Comparison of ENCODE assay signal across 26 cellular contexts in genomic region chr7:31816810-31817209, GRCh38.
"Had no signal": no experiment of that assay in that cellular context is flagged by ENCODE, and none has a peak within 500 bp of the region (broad histone marks: within the 10 kb centered on the region; RNA-seq: fewer than 3 reads in every experiment).

No MANE protein-coding gene starts in this region.

- H3K27me3 Mint-ChIP-seq: naive thymus-derived CD4-positive, alpha-beta T cell; progenitor cell of endocrine pancreas; stimulated activated naive B cell treated with anti-CD40 and anti-IgM and Interleukin-4, amounts not matched to agents 10 μg/mL and 1 μg/mL and 100 μg/mL, for 72 hours had no signal

- DNase-seq: hypothalamus; immature natural killer cell; islet precursor cell; left ventricle myocardium inferior; midbrain; mucosa of descending colon; naive thymus-derived CD4-positive, alpha-beta T cell; ovary; right lobe of liver; stimulated activated CD4-positive, alpha-beta T cell treated with anti-CD3 and anti-CD28 coated beads, Interleukin-12 subunit alpha, Interleukin-12 subunit beta, amount 100 ng/mL, for 4 hours; stimulated activated CD4-positive, alpha-beta T cell treated with anti-CD3 and anti-CD28 coated beads, Interleukin-15, amount 100 ng/mL, for 24 hours; stimulated activated CD4-positive, alpha-beta T cell treated with anti-CD3 and anti-CD28 coated beads, Interleukin-2, amount 100 ng/mL, for 24 hours; stimulated activated CD4-positive, alpha-beta T cell treated with anti-CD3 and anti-CD28 coated beads, Interleukin-4, amount 100 ng/mL, for 1 hour; stimulated activated naive B cell treated with anti-CD40 and anti-IgM and Interleukin-4, amounts not matched to agents 10 μg/mL and 1 μg/mL and 100 μg/mL, for 72 hours; stimulated activated naive CD8-positive, alpha-beta T cell treated with anti-CD3 and anti-CD28 coated beads, Interleukin-15, Interleukin-2, amounts not matched to agents 100 U/mL and 50 U/mL, for 24 hours; stomach; testis; thyroid gland; transverse colon; upper lobe of left lung had no signal

- H3K4me1 ChIP-seq: right atrium auricular region, right lobe of liver, stomach, testis, thyroid gland, transverse colon, vagina had no signal

- H3K4me3 Mint-ChIP-seq: immature natural killer cell; naive thymus-derived CD4-positive, alpha-beta T cell; natural killer cell treated with Interleukin-12 subunit alpha and Interleukin-12 subunit beta and Interleukin-15 and Interleukin-18, amount 100 ng/mL, for 72 hours; stimulated activated naive B cell treated with anti-CD40 and anti-IgM and Interleukin-4, amounts not matched to agents 10 μg/mL and 1 μg/mL and 100 μg/mL, for 72 hours had no signal

- H3K9me3 Mint-ChIP-seq: stimulated activated naive B cell treated with anti-CD40 and anti-IgM and Interleukin-4, amounts not matched to agents 10 μg/mL and 1 μg/mL and 100 μg/mL, for 72 hours had no signal

- ATAC-seq: mucosa of descending colon; naive thymus-derived CD4-positive, alpha-beta T cell; natural killer cell treated with Interleukin-12 subunit alpha and Interleukin-12 subunit beta and Interleukin-15 and Interleukin-18, amount 100 ng/mL, for 72 hours; right lobe of liver; stimulated activated naive B cell treated with anti-CD40 and anti-IgM and Interleukin-4, amounts not matched to agents 10 μg/mL and 1 μg/mL and 100 μg/mL, for 72 hours; stimulated activated naive CD8-positive, alpha-beta T cell treated with anti-CD3 and anti-CD28 coated beads, Interleukin-15, Interleukin-2, amounts not matched to agents 100 U/mL and 50 U/mL, for 24 hours had no signal

- H3K27ac ChIP-seq: left ventricle myocardium inferior, ovary, right atrium auricular region, right lobe of liver, skin epidermis, stomach, testis, thyroid gland, transverse colon, upper lobe of left lung, vagina had no signal

- H3K27ac Mint-ChIP-seq: immature natural killer cell; naive thymus-derived CD4-positive, alpha-beta T cell; natural killer cell treated with Interleukin-12 subunit alpha and Interleukin-12 subunit beta and Interleukin-15 and Interleukin-18, amount 100 ng/mL, for 72 hours; progenitor cell of endocrine pancreas; stimulated activated naive B cell treated with anti-CD40 and anti-IgM and Interleukin-4, amounts not matched to agents 10 μg/mL and 1 μg/mL and 100 μg/mL, for 72 hours had no signal

- H3K36me3 ChIP-seq: ovary, right lobe of liver, thyroid gland, transverse colon, upper lobe of left lung, vagina had no signal

- H3K9me3 ChIP-seq: left ventricle myocardium inferior, mucosa of descending colon, ovary, right atrium auricular region, right lobe of liver, stomach, testis, thyroid gland, transverse colon, upper lobe of left lung, vagina had no signal

- H3K4me1 Mint-ChIP-seq: immature natural killer cell; naive thymus-derived CD4-positive, alpha-beta T cell had no signal

- H3K27me3 ChIP-seq: ovary, right atrium auricular region, right lobe of liver, stomach, testis, thyroid gland, transverse colon, upper lobe of left lung, vagina had no signal

- H3K36me3 Mint-ChIP-seq: immature natural killer cell; naive thymus-derived CD4-positive, alpha-beta T cell; natural killer cell treated with Interleukin-12 subunit alpha and Interleukin-12 subunit beta and Interleukin-15 and Interleukin-18, amount 100 ng/mL, for 72 hours; stimulated activated naive B cell treated with anti-CD40 and anti-IgM and Interleukin-4, amounts not matched to agents 10 μg/mL and 1 μg/mL and 100 μg/mL, for 72 hours had no signal

- H3K4me3 ChIP-seq: left ventricle myocardium inferior, lung, mucosa of descending colon, ovary, right atrium auricular region, right lobe of liver, skin epidermis, stomach, testis, thyroid gland, transverse colon, upper lobe of left lung, vagina had no signal
